9 cellular contexts compared by ENCODE assay signal in the genomic region with DNA sequence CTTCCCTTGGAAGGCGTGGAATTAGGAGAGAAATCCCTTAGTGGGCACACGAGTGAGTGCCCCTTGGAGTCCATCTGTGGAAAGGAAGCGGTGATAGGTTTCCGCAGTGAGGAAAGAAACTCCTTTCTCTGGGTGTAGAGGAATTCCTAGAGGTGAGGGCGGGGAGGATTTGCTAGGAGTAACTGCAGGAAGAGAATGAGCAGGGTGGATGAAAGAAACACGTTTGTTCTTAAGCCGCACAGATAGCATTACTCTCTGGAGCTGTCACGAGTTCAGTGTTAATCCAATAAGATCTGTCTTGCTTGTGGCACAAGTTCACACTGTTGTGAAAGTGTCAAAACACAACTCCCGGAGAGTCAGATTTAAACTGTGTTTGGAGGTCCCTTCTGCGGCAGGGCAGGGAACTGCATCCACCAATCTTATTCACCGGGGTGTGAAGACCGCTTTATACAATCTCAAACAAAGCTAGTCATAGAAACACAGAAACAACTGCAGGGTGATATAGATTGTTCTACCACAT. TPM values are rescaled to one million over a fixed set of nuclear protein-coding genes. Genes with fewer than 3 reads are reported as not detected.
DNase-seq lines count a peak whose midpoint lies in the region; ATAC-seq, FAIRE-seq and TF ChIP-seq lines count a peak whose summit lies in the region.
"Had no signal": no experiment of that assay in that cellular context is flagged by ENCODE, and none has a peak within 500 bp of the region (broad histone marks: within the 10 kb centered on the region; RNA-seq: fewer than 3 reads in every experiment).

No MANE protein-coding gene starts in this region.

- WGBS in HepG2 (ENCODE audit: low lambda C conversion rate), result 42% methylated on average over 9 of the region's 12 CpGs

- no TSS peak for BruUV-seq in HepG2 (replicated peaks; lab: Mats Ljungman, UMichigan)

- H3K27ac Mint-ChIP-seq in activated CD4-positive, alpha-beta T cell treated with anti-CD3 and anti-CD28 coated beads, Interleukin-2, amount 10 ng/mL, durations not matched to agents 24 days and 14 days, result peak overlapping the region; percentile 68
- H3K27ac Mint-ChIP-seq in stimulated activated naive CD8-positive, alpha-beta T cell treated with anti-CD3 and anti-CD28 coated beads, Interleukin-15, Interleukin-2, amounts not matched to agents 100 ng/mL and 50 ng/mL, for 24 hours, result peak overlapping the region; percentile 28

- H3K36me3 ChIP-seq in HepG2 (replicated peaks in 1 of 2; ENCODE audit: control insufficient read depth in 1 of 2, insufficient read depth in 2 of 2, low read length in 2 of 2), result no peaks in the 10 kb centered on the region
- H3K36me3 ChIP-seq: BLaER1 treated with 17β-estradiol and CSF1 and Interleukin-3, amounts not matched to agents 10 nM and 100 nM had no signal

- POLR2A ChIA-PET in HepG2 (lab: Yijun Ruan, JAX), result no interaction called here

- FAIRE-seq in HepG2 (lab: Jason Lieb, UNC), result no peak

- H3K27me3 Mint-ChIP-seq in activated CD4-positive, alpha-beta T cell treated with anti-CD3 and anti-CD28 coated beads, Interleukin-2, amount 10 ng/mL, durations not matched to agents 24 days and 14 days, result peaks cover 59% of the 10 kb centered on the region
- H3K27me3 Mint-ChIP-seq in stimulated activated naive CD8-positive, alpha-beta T cell treated with anti-CD3 and anti-CD28 coated beads, Interleukin-15, Interleukin-2, amounts not matched to agents 100 ng/mL and 50 ng/mL, for 24 hours, result peaks cover 65% of the 10 kb centered on the region

- no peaks in the 10 kb centered on the region for H4K20me1 ChIP-seq in HepG2 (ENCODE audit: insufficient read depth, low read length)
- H4K20me1 ChIP-seq: BLaER1 treated with 17β-estradiol and CSF1 and Interleukin-3, amounts not matched to agents 10 nM and 100 nM had no signal

- H3K9me3 Mint-ChIP-seq in activated CD4-positive, alpha-beta T cell treated with anti-CD3 and anti-CD28 coated beads, Interleukin-2, amount 10 ng/mL, durations not matched to agents 24 days and 14 days, result no peaks in the 10 kb centered on the region
- H3K9me3 Mint-ChIP-seq in stimulated activated naive CD8-positive, alpha-beta T cell treated with anti-CD3 and anti-CD28 coated beads, Interleukin-15, Interleukin-2, amounts not matched to agents 100 ng/mL and 50 ng/mL, for 24 hours, result no peaks in the 10 kb centered on the region

- peaks cover 1 to 17% of the 10 kb centered on the region in 2 experiments; a peak in 4 of 5 replicates for H3K27me3 ChIP-seq in HepG2 (ENCODE audit: control insufficient read depth in 1 of 2, insufficient read depth in 2 of 2, low read length in 2 of 2)

- H3K36me3 Mint-ChIP-seq in activated CD4-positive, alpha-beta T cell treated with anti-CD3 and anti-CD28 coated beads, Interleukin-2, amount 10 ng/mL, durations not matched to agents 24 days and 14 days (ENCODE audit: low read depth), result no peaks in the 10 kb centered on the region
- H3K36me3 Mint-ChIP-seq in stimulated activated naive CD8-positive, alpha-beta T cell treated with anti-CD3 and anti-CD28 coated beads, Interleukin-15, Interleukin-2, amounts not matched to agents 100 ng/mL and 50 ng/mL, for 24 hours (ENCODE audit: low read depth), result no peaks in the 10 kb centered on the region

- CTCF ChIA-PET in HepG2 (lab: Yijun Ruan, JAX; ENCODE audit: low intra/inter-chr PET ratio, low total read pairs), result no interaction called here

- peak overlapping the region in 1 of 2 donors; percentile 71 for H3K27ac ChIP-seq in coronary artery
- no peak overlapping the region for H3K27ac ChIP-seq in HepG2 (ENCODE audit: extremely low read length, insufficient read depth, low read length)
- H3K27ac ChIP-seq: BLaER1 treated with 17β-estradiol and CSF1 and Interleukin-3, amounts not matched to agents 10 nM and 100 nM had no signal

- no peak overlapping the region for H3K9ac ChIP-seq in HepG2 (ENCODE audit: insufficient read depth, low read depth, low read length)
- H3K9ac ChIP-seq: BLaER1 treated with 17β-estradiol and CSF1 and Interleukin-3, amounts not matched to agents 10 nM and 100 nM had no signal

- H3K9me3 ChIP-seq in HepG2 (ENCODE audit: low read length), result no peaks in the 10 kb centered on the region

- TF ChIP-seq POLR2A in HepG2 (IDR thresholded peaks at IDR 0.05; ENCODE audit: insufficient read depth in 1 of 2, low read depth in 2 of 2, low read length in 2 of 2), result no peak

- H3K79me2 ChIP-seq in HepG2 (ENCODE audit: insufficient read depth, low read length), result no peaks in the 10 kb centered on the region

- no peak for TF ChIP-seq EP300 in HepG2 (IDR thresholded peaks at IDR 0.05; ENCODE audit: low read depth in 2 of 2, low read length in 2 of 2)
- no peak for TF ChIP-seq EP300 in HepG2 (CRISPR knock-in tag; IDR thresholded peaks at IDR 0.05; ENCODE audit: borderline replicate concordance)

- intact Hi-C loops in activated CD4-positive, alpha-beta T cell treated with anti-CD3 and anti-CD28 coated beads, Interleukin-2, amount 10 ng/mL, durations not matched to agents 24 days and 14 days (cut with micrococcal nuclease), result loop anchor here (1.0 to 10.0 kb wide), 9 partner anchors 15 to 597 kb away; partner anchors contain the start of gene PDS5B
- intact Hi-C loops in HepG2 (cut with micrococcal nuclease; ENCODE audit: unreplicated experiment), result no loop called here

- in situ Hi-C loops in HepG2 (cut with HindIII; ENCODE audit: extremely low pct_ligation_motif_present, low pct_unique_long_range_greater_than_20kb), result no loop called here

- no peak for TF ChIP-seq CTCF in coronary artery (IDR thresholded peaks at IDR 0.05)
- TF ChIP-seq CTCF in HepG2 (CRISPR knock-in tag; IDR thresholded peaks at IDR 0.05), result peak; percentile 40

- H3K4me2 ChIP-seq in HepG2 (ENCODE audit: low read depth, low read length), result no peak overlapping the region
- H3K4me2 ChIP-seq: BLaER1 treated with 17β-estradiol and CSF1 and Interleukin-3, amounts not matched to agents 10 nM and 100 nM had no signal

- H3K4me3 Mint-ChIP-seq in activated CD4-positive, alpha-beta T cell treated with anti-CD3 and anti-CD28 coated beads, Interleukin-2, amount 10 ng/mL, durations not matched to agents 24 days and 14 days, result peak overlapping the region; percentile 76
- peak overlapping the region; percentile 66 for H3K4me3 Mint-ChIP-seq in stimulated activated naive CD8-positive, alpha-beta T cell treated with anti-CD3 and anti-CD28 coated beads, Interleukin-15, Interleukin-2, amounts not matched to agents 100 ng/mL and 50 ng/mL, for 24 hours

- no peaks in the 10 kb centered on the region for H3K4me1 ChIP-seq in HepG2 (ENCODE audit: insufficient read depth, low read length)
- H3K4me1 ChIP-seq: BLaER1 treated with 17β-estradiol and CSF1 and Interleukin-3, amounts not matched to agents 10 nM and 100 nM had no signal

- H2AFZ ChIP-seq in HepG2 (ENCODE audit: low read length), result no peak overlapping the region

- peak; percentile 84 for DNase-seq in activated CD4-positive, alpha-beta T cell treated with anti-CD3 and anti-CD28 coated beads, Interleukin-2, amount 10 ng/mL, durations not matched to agents 24 days and 14 days
- no peak for DNase-seq in activated CD4-positive, alpha-beta T cell treated with anti-CD3 and anti-CD28 coated beads for 1 hour
- DNase-seq in NCI-H82 treated with DMSO at 0.1 percent for 48 hours (lab: John Stamatoyannopoulos, UW; ENCODE audit: unreplicated experiment) (peak; percentile 80), coronary artery (ENCODE audit: low spot score) (no peak), HepG2 (ENCODE audit: low spot score) (peak; percentile 18), GDM1 (lab: John Stamatoyannopoulos, UW) (no peak)

- H3K4me1 Mint-ChIP-seq in activated CD4-positive, alpha-beta T cell treated with anti-CD3 and anti-CD28 coated beads, Interleukin-2, amount 10 ng/mL, durations not matched to agents 24 days and 14 days, result peaks cover 11% of the 10 kb centered on the region
- H3K4me1 Mint-ChIP-seq in stimulated activated naive CD8-positive, alpha-beta T cell treated with anti-CD3 and anti-CD28 coated beads, Interleukin-15, Interleukin-2, amounts not matched to agents 100 ng/mL and 50 ng/mL, for 24 hours (ENCODE audit: low read depth), result peaks cover 12% of the 10 kb centered on the region

- H3K4me3 ChIP-seq in coronary artery (peak overlapping the region; percentile 76), HepG2 (replicated peaks in 1 of 3; ENCODE audit: insufficient read depth in 1 of 3, low read depth in 2 of 3, low read length in 3 of 3) (no peak overlapping the region)

- ATAC-seq in HG02763 (IDR thresholded peaks at IDR 0.05; ENCODE audit: unreplicated experiment) (peak; percentile 52), HepG2 (peak; percentile 91)

- TF ChIP-seq RAD21 in HepG2 (CRISPR knock-in tag; IDR thresholded peaks at IDR 0.05), result no peak

TF ChIP-seq in HepG2, 621 proteins besides CTCF, POLR2A, EP300 and RAD21:
- no peak for TF ChIP-seq ATF1 (CRISPR knock-in tag; IDR thresholded peaks at IDR 0.05)
- no peak for TF ChIP-seq ZNF790 (CRISPR knock-in tag; IDR thresholded peaks at IDR 0.05; ENCODE audit: borderline replicate concordance)
- TF ChIP-seq STAG1 (CRISPR knock-in tag; IDR thresholded peaks at IDR 0.05), result peak; percentile 20; the same call in 1 of the 2 replicates

RNA-seq across cellular contexts. Expression of gene KL, which starts 1.2 kb away (rescaled TPM):
- total RNA-seq in activated CD4-positive, alpha-beta T cell treated with anti-CD3 and anti-CD28 coated beads, Interleukin-2, amount 10 ng/mL, durations not matched to agents 24 days and 14 days, result 0.59 and 0.75 TPM in 2 replicates
- total RNA-seq in HepG2 (2016; rRNA removed; fragmentation: Illumina TruSeq; extraction: Trizol), result not detected in 2 replicates
- not detected in 2 replicates for total RNA-seq in HepG2 (2016; cell fraction: cytosol; rRNA removed; fragmentation: Illumina TruSeq; extraction: Trizol; ENCODE audit: low read depth)
- not detected in 2 replicates for total RNA-seq in HepG2 (2016; cell fraction: insoluble cytoplasmic fraction; rRNA removed; fragmentation: Illumina TruSeq; extraction: Trizol)
- total RNA-seq in HepG2 (2016; cell fraction: membrane; rRNA removed; fragmentation: Illumina TruSeq; extraction: Trizol), result not detected in 2 replicates
- not detected in 2 replicates for total RNA-seq in HepG2 (2016; cell fraction: nucleus; rRNA removed; fragmentation: Illumina TruSeq; extraction: Trizol)
- not detected in 2 replicates for polyA plus RNA-seq in HepG2 (2011; rRNA removed)
- not detected in 2 replicates for polyA plus RNA-seq in HepG2 (2011; cell fraction: cytosol; rRNA removed)
- not detected in 2 replicates for polyA plus RNA-seq in HepG2 (2011; cell fraction: nucleus; rRNA removed)
- not detected in 2 replicates for polyA plus RNA-seq in HepG2 (2012)
- not detected in 2 replicates for polyA plus RNA-seq in HepG2 (2016; cell fraction: cytosol; fragmentation: Illumina TruSeq; extraction: Trizol; ENCODE audit: low read depth)
- not detected in 2 replicates for polyA plus RNA-seq in HepG2 (2016; cell fraction: insoluble cytoplasmic fraction; fragmentation: Illumina TruSeq; extraction: Trizol; ENCODE audit: low read depth)
- not detected in 2 replicates for polyA plus RNA-seq in HepG2 (2016; cell fraction: membrane; fragmentation: Illumina TruSeq; extraction: Trizol; ENCODE audit: low read depth)
- not detected in 2 replicates for polyA plus RNA-seq in HepG2 (2016; cell fraction: nucleus; fragmentation: Illumina TruSeq; extraction: Trizol; ENCODE audit: insufficient read depth, low read depth)
- 0.05 TPM in 1 of 2 replicates, not detected in the other for polyA minus RNA-seq in HepG2 (2011; rRNA and poly(A)+ RNA removed; ENCODE audit: low replicate concordance)
- polyA minus RNA-seq in HepG2 (2011; cell fraction: cytosol; rRNA and poly(A)+ RNA removed), result not detected in 2 replicates
- polyA minus RNA-seq in HepG2 (2011; cell fraction: nucleus; rRNA and poly(A)+ RNA removed), result not detected in 2 replicates

Comparison
In these comparisons a context has a peak if more than half of its experiments do, and no peak if none do; other contexts are left out.
1. DNase-seq: peak in activated CD4-positive, alpha-beta T cell treated with anti-CD3 and anti-CD28 coated beads, Interleukin-2, amount 10 ng/mL, durations not matched to agents 24 days and 14 days (single experiment), NCI-H82 treated with DMSO at 0.1 percent for 48 hours (single experiment) and HepG2 (single experiment); none in activated CD4-positive, alpha-beta T cell treated with anti-CD3 and anti-CD28 coated beads for 1 hour (single experiment), coronary artery (single experiment) and GDM1 (single experiment).